Comparison of ENCODE assay signal across 8 cellular contexts in genomic region chr2:222693837-222694236, GRCh38. TPM values are rescaled to one million over a fixed set of nuclear protein-coding genes. Genes with fewer than 3 reads are reported as not detected.
DNase-seq lines count a peak whose midpoint lies in the region; ATAC-seq and TF ChIP-seq lines count a peak whose summit lies in the region.

No MANE protein-coding gene starts in this region.

- peak; percentile 33; the same call in 1 of the 2 replicates for TF ChIP-seq CTCF in BJ (IDR thresholded peaks at IDR 0.05; ENCODE audit: insufficient read depth, low read depth, low read length)
- no peak for TF ChIP-seq CTCF in colonic mucosa (IDR thresholded peaks at IDR 0.05)
- TF ChIP-seq CTCF in omental fat pad (IDR thresholded peaks at IDR 0.05): no peak
- TF ChIP-seq CTCF in ascending aorta (IDR thresholded peaks at IDR 0.05): peak in 1 of 3 experiments; percentile 22

- H3K9me3 ChIP-seq in colonic mucosa: no peaks in the 10 kb centered on the region
- no peaks in the 10 kb centered on the region for H3K9me3 ChIP-seq in ascending aorta

- no peaks in the 10 kb centered on the region for H3K4me1 Mint-ChIP-seq in effector memory CD8-positive, alpha-beta T cell (ENCODE audit: low read depth in 2 of 2)

- H3K4me3 ChIP-seq in BJ (ENCODE audit: low read depth, low read length) (no peak overlapping the region), colonic mucosa (no peak overlapping the region), ascending aorta (no peak overlapping the region)

- no peak overlapping the region for H3K9ac ChIP-seq in colonic mucosa (ENCODE audit: low read depth in 2 of 2, low read length in 2 of 2)

- peaks cover 6 to 28% of the 10 kb centered on the region in 2 donors for H3K27me3 Mint-ChIP-seq in effector memory CD8-positive, alpha-beta T cell

- intact Hi-C loops in colonic mucosa (cut with DNase I) (loop anchor here (5.0 kb wide), 1 partner anchor 218 kb away; no protein-coding TSS in a partner anchor), ascending aorta (cut with DNase I) (no loop called here)

- ATAC-seq in GM19372 (IDR thresholded peaks at IDR 0.05; ENCODE audit: low read depth, unreplicated experiment) (peak; percentile 47), omental fat pad (ENCODE audit: low FRiP score) (no peak)
- ATAC-seq in effector memory CD8-positive, alpha-beta T cell (replicated peaks): no peak

- no peaks in the 10 kb centered on the region for H3K9me3 Mint-ChIP-seq in effector memory CD8-positive, alpha-beta T cell

- no peak overlapping the region for H3K4me3 Mint-ChIP-seq in effector memory CD8-positive, alpha-beta T cell

- no peaks in the 10 kb centered on the region for H3K27me3 ChIP-seq in BJ (ENCODE audit: control insufficient read depth, insufficient read depth, low read length)
- no peaks in the 10 kb centered on the region for H3K27me3 ChIP-seq in colonic mucosa
- H3K27me3 ChIP-seq in ascending aorta: no peaks in the 10 kb centered on the region

- H3K4me1 ChIP-seq in colonic mucosa (no peaks in the 10 kb centered on the region), ascending aorta (peaks cover 0 to 6% of the 10 kb centered on the region in 2 donors)

- CTCF ChIA-PET in BJ (lab: Yijun Ruan, JAX): interaction anchor here (1.0 to 8.0 kb wide), 2 partner anchors 12 to 193 kb away, joined by 3 to 83 read pairs; no protein-coding TSS in a partner anchor

- no peak overlapping the region for H3K27ac Mint-ChIP-seq in effector memory CD8-positive, alpha-beta T cell

- no peaks in the 10 kb centered on the region for H3K36me3 Mint-ChIP-seq in effector memory CD8-positive, alpha-beta T cell (ENCODE audit: insufficient read depth)

- DNase-seq in BJ (ENCODE audit: low read depth) (no peak), LHCN-M2 (ENCODE audit: low read depth) (peak; percentile 47), dermis blood vessel endothelial cell (peak; percentile 54), colonic mucosa (no peak), omental fat pad (ENCODE audit: low spot score) (no peak), ascending aorta (ENCODE audit: low spot score in 2 of 2) (no peak)
- DNase-seq in effector memory CD8-positive, alpha-beta T cell: no peak

- H3K36me3 ChIP-seq in BJ (ENCODE audit: control insufficient read depth, insufficient read depth, low read length): no peaks in the 10 kb centered on the region
- H3K36me3 ChIP-seq in colonic mucosa: no peaks in the 10 kb centered on the region
- H3K36me3 ChIP-seq in ascending aorta: no peaks in the 10 kb centered on the region

- POLR2A ChIA-PET in BJ (lab: Charles Lee): no interaction called here

- no peak overlapping the region for H3K27ac ChIP-seq in colonic mucosa
- no peak overlapping the region for H3K27ac ChIP-seq in ascending aorta

RNA-seq across cellular contexts. Expression of gene MOGAT1, which starts 22.4 kb away (rescaled TPM):
- polyA plus RNA-seq in BJ (2011; rRNA removed): not detected in 2 replicates
- polyA minus RNA-seq in BJ (2011; rRNA and poly(A)+ RNA removed): not detected in 2 replicates
- total RNA-seq in LHCN-M2 (2014; rRNA removed) (not detected in 2 replicates), dermis blood vessel endothelial cell (not detected in 2 replicates), colonic mucosa (under 1 TPM in 1 of 2 donors, not detected in 1; 0.24 TPM), omental fat pad (1 to 10 TPM in 1 of 4 donors, under 1 TPM in 1, not detected in 2; 0.95 to 2.4 TPM), ascending aorta (not detected)
- polyA plus RNA-seq in LHCN-M2 (2012): not detected

RNA-seq across cellular contexts. Expression of gene FARSB, which starts 37.9 kb away (rescaled TPM):
- 16.4 and 30.1 TPM in 2 replicates for polyA plus RNA-seq in BJ (2011; rRNA removed)
- 8.7 and 13.0 TPM in 2 replicates for polyA minus RNA-seq in BJ (2011; rRNA and poly(A)+ RNA removed)
- 39.1 and 43.8 TPM in 2 replicates for total RNA-seq in LHCN-M2 (2014; rRNA removed)
- 25.3 TPM for polyA plus RNA-seq in LHCN-M2 (2012)
- 5.4 and 14.1 TPM in 2 replicates for total RNA-seq in dermis blood vessel endothelial cell
- 10 to 100 TPM; 21.9 to 34.6 TPM for total RNA-seq in colonic mucosa
- 10 to 100 TPM; 11.8 to 18.4 (median 14.8) TPM for total RNA-seq in omental fat pad
- 4.4 TPM for total RNA-seq in ascending aorta

Comparison
In these comparisons a context has a peak if more than half of its experiments do, and no peak if none do; other contexts are left out.
1. DNase-seq: peak in LHCN-M2 (single experiment) and dermis blood vessel endothelial cell (single experiment); none in BJ (single experiment), effector memory CD8-positive, alpha-beta T cell (0 of 3), colonic mucosa (single experiment), omental fat pad (single experiment) and ascending aorta (0 of 2).